ENCODE assay signal across 1 cellular context in genomic region chr11:77095551-77096490, GRCh38.
TF ChIP-seq lines count a peak whose summit lies in the region.

No MANE protein-coding gene starts in this region.

TF ChIP-seq in HepG2, 621 proteins besides CTCF, POLR2A, EP300 and RAD21 (continued from another document and continues in another):
- TF ChIP-seq ARNT2 (CRISPR knock-in tag; IDR thresholded peaks at IDR 0.05; ENCODE audit: low read depth) (no peak), ZNF337 (CRISPR knock-in tag; IDR thresholded peaks at IDR 0.05; ENCODE audit: borderline replicate concordance, low read depth) (no peak), JUND (CRISPR knock-in tag; IDR thresholded peaks at IDR 0.05) (no peak), POLR2G (IDR thresholded peaks at IDR 0.05; ENCODE audit: low read depth, low read length) (peak; percentile 65), ZNF430 (CRISPR knock-in tag; IDR thresholded peaks at IDR 0.05) (no peak), ZNF670 (CRISPR knock-in tag; IDR thresholded peaks at IDR 0.05; ENCODE audit: borderline replicate concordance) (no peak), ZNF720 (CRISPR knock-in tag; IDR thresholded peaks at IDR 0.05) (no peak), NFRKB (IDR thresholded peaks at IDR 0.05) (no peak), E2F1 (CRISPR knock-in tag; IDR thresholded peaks at IDR 0.05) (no peak), DR1 (CRISPR knock-in tag; IDR thresholded peaks at IDR 0.05) (peak; percentile 75), ZNF792 (CRISPR knock-in tag; IDR thresholded peaks at IDR 0.05) (peak; percentile 80), ZFP36 (IDR thresholded peaks at IDR 0.05; ENCODE audit: borderline replicate concordance, low read depth, low read length, partially characterized antibody) (no peak), KDM5B (CRISPR knock-in tag; IDR thresholded peaks at IDR 0.05; ENCODE audit: borderline replicate concordance) (no peak; the same call in 1 of the 2 replicates), TSC22D2 (CRISPR knock-in tag; IDR thresholded peaks at IDR 0.05; ENCODE audit: borderline replicate concordance) (0 out of 2 replicates have a peak, but pooled peaks have one; percentile 22), ZNF350 (CRISPR knock-in tag; IDR thresholded peaks at IDR 0.05; ENCODE audit: borderline replicate concordance, low read depth) (no peak; the same call in 1 of the 2 replicates), MEF2D (CRISPR knock-in tag; IDR thresholded peaks at IDR 0.05) (peak; percentile 68; the same call in 1 of the 2 replicates), HNRNPUL1 (IDR thresholded peaks at IDR 0.05; ENCODE audit: low read depth, low read length) (no peak), BCLAF1 (IDR thresholded peaks at IDR 0.05) (no peak), ZSCAN25 (CRISPR knock-in tag; IDR thresholded peaks at IDR 0.05) (peak; percentile 81), NFE2L2 (IDR thresholded peaks at IDR 0.05; ENCODE audit: low read length) (no peak), MXI1 (IDR thresholded peaks at IDR 0.05; ENCODE audit: borderline replicate concordance, low read depth, low read length) (no peak), PHF8 (CRISPR knock-in tag; IDR thresholded peaks at IDR 0.05) (peak; percentile 69), MTERF4 (CRISPR knock-in tag; IDR thresholded peaks at IDR 0.05) (no peak), CEBPG (CRISPR knock-in tag; IDR thresholded peaks at IDR 0.05) (peak; percentile 57), ZFP1 (CRISPR knock-in tag; IDR thresholded peaks at IDR 0.05) (peak; percentile 24; the same call in 1 of the 2 replicates), ZNF501 (CRISPR knock-in tag; IDR thresholded peaks at IDR 0.05) (no peak), HOXA9 (CRISPR knock-in tag; IDR thresholded peaks at IDR 0.05; ENCODE audit: borderline replicate concordance) (no peak), ZNF737 (CRISPR knock-in tag; IDR thresholded peaks at IDR 0.05; ENCODE audit: borderline replicate concordance) (no peak), PRDM4 (CRISPR knock-in tag; IDR thresholded peaks at IDR 0.05; ENCODE audit: borderline replicate concordance) (no peak), IKZF5 (CRISPR knock-in tag; IDR thresholded peaks at IDR 0.05) (peak; percentile 62), ZNF335 (CRISPR knock-in tag; IDR thresholded peaks at IDR 0.05) (no peak), EEA1 (CRISPR knock-in tag; IDR thresholded peaks at IDR 0.05; ENCODE audit: borderline replicate concordance) (no peak), TFDP1 (CRISPR knock-in tag; IDR thresholded peaks at IDR 0.05; ENCODE audit: borderline replicate concordance) (0 out of 2 replicates have a peak, but pooled peaks have one; percentile 16), CSRNP2 (CRISPR knock-in tag; conservative IDR thresholded peaks at IDR 0.05; ENCODE audit: low read depth) (no peak), NRL (CRISPR knock-in tag; IDR thresholded peaks at IDR 0.05; ENCODE audit: borderline replicate concordance) (no peak), ZNF652 (CRISPR knock-in tag; IDR thresholded peaks at IDR 0.05; ENCODE audit: borderline replicate concordance, low read depth) (no peak), THAP8 (CRISPR knock-in tag; IDR thresholded peaks at IDR 0.05; ENCODE audit: borderline replicate concordance) (no peak), SMARCE1 (IDR thresholded peaks at IDR 0.05; ENCODE audit: borderline replicate concordance) (no peak), ZNF577 (CRISPR knock-in tag; IDR thresholded peaks at IDR 0.05; ENCODE audit: borderline replicate concordance, low read depth) (no peak), ZNF646 (CRISPR knock-in tag; IDR thresholded peaks at IDR 0.05) (no peak), FLYWCH1 (CRISPR knock-in tag; IDR thresholded peaks at IDR 0.05) (no peak), ZNF850 (CRISPR knock-in tag; conservative IDR thresholded peaks at IDR 0.05) (no peak), ZFP36L2 (CRISPR knock-in tag; IDR thresholded peaks at IDR 0.05) (no peak), KDM1A (CRISPR knock-in tag; IDR thresholded peaks at IDR 0.05) (peak; percentile 73; the same call in 1 of the 2 replicates), PHF21A (CRISPR knock-in tag; IDR thresholded peaks at IDR 0.05) (peak; percentile 82), PAF1 (CRISPR knock-in tag; IDR thresholded peaks at IDR 0.05) (no peak), SRF (IDR thresholded peaks at IDR 0.05; ENCODE audit: low read depth, low read length) (no peak), MED1 (CRISPR knock-in tag; IDR thresholded peaks at IDR 0.05) (peak; percentile 68)
